Comparison of ENCODE assay signal across 9 cellular contexts in the genomic region with DNA sequence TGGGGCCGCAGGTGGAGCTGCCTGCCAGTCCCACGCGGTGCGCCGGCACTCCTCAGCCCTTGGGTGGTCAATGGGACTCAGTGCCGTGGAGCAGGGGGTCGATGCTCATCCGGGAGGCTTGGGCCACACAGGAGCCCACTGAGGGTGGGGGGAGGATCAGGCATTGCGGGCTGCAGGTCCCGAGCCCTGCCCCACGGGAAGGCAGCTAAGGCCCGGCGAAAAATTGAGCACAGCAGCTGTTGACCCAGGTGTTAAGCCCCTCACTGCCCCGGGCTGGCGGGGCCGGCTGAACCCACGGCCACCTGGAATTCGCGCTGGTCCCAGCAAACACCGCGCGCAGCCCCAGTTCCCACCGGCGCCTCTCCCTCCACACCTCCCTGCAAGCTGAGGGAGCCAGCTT. TPM values are rescaled to one million over a fixed set of nuclear protein-coding genes. Genes with fewer than 3 reads are reported as not detected.
"Had no signal": no experiment of that assay in that cellular context is flagged by ENCODE, and none has a peak within 500 bp of the region (broad histone marks: within the 10 kb centered on the region; RNA-seq: fewer than 3 reads in every experiment).

No MANE protein-coding gene starts in this region.

- H3K4me3 ChIP-seq: GM12878 had no signal

- DNase-seq: GDM1, GF-D8 had no signal

- FAIRE-seq: G401.6, GM12878, GM12891, GM12892, GM18507, GM19239 had no signal

RNA-seq across cellular contexts. Expression of a gene that starts 26.1 kb away (rescaled TPM):
- total RNA-seq: G401, GM12878 had no signal
- polyA plus RNA-seq: GM12878 had no signal
